Comparison of ENCODE assay signal across 22 cellular contexts in genomic region chr10:77401681-77402080, GRCh38.
DNase-seq lines count a peak whose midpoint lies in the region; ATAC-seq and TF ChIP-seq lines count a peak whose summit lies in the region.
"Had no signal": no experiment of that assay in that cellular context is flagged by ENCODE, and none has a peak within 500 bp of the region (broad histone marks: within the 10 kb centered on the region; RNA-seq: fewer than 3 reads in every experiment).

No MANE protein-coding gene starts in this region.

- no peaks in the 10 kb centered on the region for H3K9me3 ChIP-seq in mucosa of descending colon
- H3K9me3 ChIP-seq: BLaER1 had no signal

- DNase-seq in NCI-H510A treated with DMSO at 0.1 percent for 48 hours (lab: John Stamatoyannopoulos, UW) (peak; percentile 67), NCI-H510A (lab: John Stamatoyannopoulos, UW) (no peak), epithelial cell of esophagus (ENCODE audit: low read depth) (peak; percentile 18), mucosa of descending colon (no peak), Right ventricle myocardium superior (no peak)
- DNase-seq in central memory CD4-positive, alpha-beta T cell = no peak
- DNase-seq: 8988T; CD4-positive, CD25-positive, alpha-beta regulatory T cell; GM23248; H7; MM.1S; NCI-H2081; NCI-H2171; NCI-H226; NCI-H524 treated with DMSO at 0.1 percent for 48 hours; NCI-H774; NK-92 treated with Interleukin-12 subunit alpha and Interleukin-12 subunit beta, amount 100 ng/mL, for 24 hours; SHP77 treated with DMSO at 0.1 percent for 48 hours had no signal

- intact Hi-C loops in mucosa of descending colon (cut with DNase I, micrococcal nuclease) = no loop called here
- intact Hi-C loops in Right ventricle myocardium superior (cut with DNase I) = no loop called here

- H3K36me3 ChIP-seq in mucosa of descending colon (ENCODE audit: low read depth) = no peaks in the 10 kb centered on the region
- H3K36me3 ChIP-seq: BLaER1 had no signal

- H3K4me3 ChIP-seq in epithelial cell of esophagus (ENCODE audit: low read length) = no peak overlapping the region
- H3K4me3 ChIP-seq in mucosa of descending colon = no peak overlapping the region
- H3K4me3 ChIP-seq: BLaER1, GM23248 had no signal

- ATAC-seq in mucosa of descending colon (peak; percentile 35), HG03442 (IDR thresholded peaks at IDR 0.05; ENCODE audit: unreplicated experiment) (no peak), Right ventricle myocardium superior (ENCODE audit: poor library complexity) (no peak), HG03095 (IDR thresholded peaks at IDR 0.05; ENCODE audit: unreplicated experiment) (no peak)
- ATAC-seq: Panc1 had no signal

- no peaks in the 10 kb centered on the region for H3K4me1 ChIP-seq in mucosa of descending colon (ENCODE audit: low read depth)

- TF ChIP-seq CTCF in epithelial cell of esophagus (IDR thresholded peaks at IDR 0.05; ENCODE audit: insufficient read depth, low read depth, low read length, missing control alignments) (no peak), mucosa of descending colon (IDR thresholded peaks at IDR 0.05) (no peak)

Comparison
In these comparisons a context has a peak if more than half of its experiments do, and no peak if none do; other contexts are left out.
1. DNase-seq: peak in NCI-H510A treated with DMSO at 0.1 percent for 48 hours (single experiment) and epithelial cell of esophagus (single experiment); none in NCI-H510A (single experiment), mucosa of descending colon (0 of 3), central memory CD4-positive, alpha-beta T cell (single experiment) and Right ventricle myocardium superior (single experiment).